ENCODE assay signal across 2 cellular contexts in genomic region chr12:40287369-40287975, GRCh38.
A peak's percentile ranks its signal among the peaks of the same experiment; 100 is the strongest.
TF ChIP-seq lines count a peak whose summit lies in the region.

No MANE protein-coding gene starts in this region.

TF ChIP-seq in A549, 52 proteins besides CTCF, POLR2A, EP300 and RAD21 (continued from another document):
- 0 out of 2 replicates have a peak, but pooled peaks have one; percentile 10 for TF ChIP-seq FOSL2 (IDR thresholded peaks at IDR 0.05)
- peak; percentile 45; the same call in 1 of the 2 replicates for TF ChIP-seq FOSL2 (CRISPR knock-in tag; IDR thresholded peaks at IDR 0.05)
- TF ChIP-seq BCL3 (IDR thresholded peaks at IDR 0.05) = 0 out of 3 replicates have a peak, but pooled peaks have one; percentile 60
- TF ChIP-seq MAX (IDR thresholded peaks at IDR 0.05) = peak; percentile 29; the same call in 1 of the 2 replicates

TF ChIP-seq in HepG2, 621 proteins besides CTCF, POLR2A, EP300 and RAD21 (continued from another document):
- TF ChIP-seq HNF1A (IDR thresholded peaks at IDR 0.05; ENCODE audit: low read depth) = no peak
- 0 out of 2 replicates have a peak, but pooled peaks have one; percentile 29 for TF ChIP-seq HNF1A (CRISPR knock-in tag; IDR thresholded peaks at IDR 0.05; ENCODE audit: borderline replicate concordance)
- TF ChIP-seq SOX5 (CRISPR knock-in tag; IDR thresholded peaks at IDR 0.05; ENCODE audit: borderline replicate concordance) = peak; percentile 64; the same call in 1 of the 2 replicates
TF ChIP-seq in HepG2: peak in this region for 4.
